8 cellular contexts compared by ENCODE assay signal in genomic region chr9:126722252-126722921, GRCh38.
DNase-seq lines count a peak whose midpoint lies in the region; ATAC-seq, FAIRE-seq and TF ChIP-seq lines count a peak whose summit lies in the region.

No MANE protein-coding gene starts in this region.

- H3K27me3 ChIP-seq in H1 (replicated peaks in 1 of 4; ENCODE audit: control insufficient read depth in 3 of 4, extremely low read depth in 1 of 4, insufficient read depth in 3 of 4, low read length in 3 of 4) = peaks cover 3 to 26% (median 20%) of the 10 kb centered on the region in 4 experiments
- H3K27me3 ChIP-seq in muscle layer of duodenum (ENCODE audit: low read depth, low read length) = peaks cover 4% of the 10 kb centered on the region

- peak overlapping the region; percentile 72; the same call in 1 of the 2 replicates for H2BK15ac ChIP-seq in H1 (ENCODE audit: low read length)

- H3K18ac ChIP-seq in H1 (ENCODE audit: extremely low read depth, low read length) = peak overlapping the region; percentile 87

- H3K9me3 ChIP-seq in H1 (ENCODE audit: insufficient read depth in 2 of 2, low read depth in 1 of 2, low read length in 1 of 2) (no peaks in the 10 kb centered on the region), muscle layer of duodenum (ENCODE audit: control insufficient read depth in 1 of 2, low read length in 2 of 2) (no peaks in the 10 kb centered on the region)

- H3K4me3 ChIP-seq in H1 (ENCODE audit: extremely low read depth in 1 of 4, insufficient read depth in 2 of 4, low read depth in 3 of 4, low read length in 4 of 4) = peak overlapping the region; percentile 49 to 92 (median 56)
- peak overlapping the region; percentile 21 to 76 for H3K4me3 ChIP-seq in muscle layer of duodenum (ENCODE audit: low read depth in 1 of 2, low read length in 2 of 2)

- peak overlapping the region; percentile 68 for H4K5ac ChIP-seq in H1 (ENCODE audit: insufficient read length, low read depth, low read length)

- peak overlapping the region; percentile 68; the same call in 1 of the 2 replicates for H4K8ac ChIP-seq in H1 (ENCODE audit: extremely low read depth, insufficient read depth, low read length)

- peaks cover 0 to 2% of the 10 kb centered on the region in 2 experiments for H4K20me1 ChIP-seq in H1 (replicated peaks in 1 of 2; ENCODE audit: control insufficient read depth in 1 of 2, insufficient read depth in 2 of 2, low read length in 2 of 2)

- H2AK5ac ChIP-seq in H1 (ENCODE audit: low read depth, low read length) = peak overlapping the region; percentile 97

- no peaks in the 10 kb centered on the region for H3K36me3 ChIP-seq in H1 (ENCODE audit: control insufficient read depth in 2 of 4, insufficient read depth in 4 of 4, low read length in 3 of 4)
- H3K36me3 ChIP-seq in muscle layer of duodenum (ENCODE audit: control insufficient read depth in 1 of 2, insufficient read depth in 2 of 2, low read length in 2 of 2) = no peaks in the 10 kb centered on the region

- peak; percentile 72 for ATAC-seq in HG02981 (IDR thresholded peaks at IDR 0.05; ENCODE audit: unreplicated experiment)

- peaks cover 13% of the 10 kb centered on the region; the same call in 1 of the 2 replicates for H3K23me2 ChIP-seq in H1 (ENCODE audit: low read depth, low read length)

- H3K56ac ChIP-seq in H1 (replicated peaks; ENCODE audit: insufficient read length, low read depth, low read length) = no peak overlapping the region

- no peak for FAIRE-seq in H1 (lab: Jason Lieb, UNC)

- TF ChIP-seq CTCF in H1 (IDR thresholded peaks at IDR 0.05; ENCODE audit: control extremely low read depth in 1 of 3, insufficient read depth in 1 of 3, low read depth in 1 of 3, low read length in 3 of 3) = no peak

- 5% methylated on average over 18 of the region's 45 CpGs; no CpG with 5 or more reads in 1 of the 2 experiments for WGBS in H1 (ENCODE audit: extremely low coverage in 1 of 2, insufficient coverage in 1 of 2, insufficient read length in 1 of 2, insufficient replicate concordance in 2 of 2, low coverage in 1 of 2, low lambda C conversion rate in 2 of 2, missing lambda C conversion rate in 1 of 2), 2 experiments

- H4K91ac ChIP-seq in H1 (replicated peaks; ENCODE audit: insufficient read length, low read length) = peak overlapping the region; percentile 89

- H3K79me1 ChIP-seq in H1 (ENCODE audit: low read depth, low read length) = no peaks in the 10 kb centered on the region

- H3K4me1 ChIP-seq in H1 (replicated peaks in 1 of 4; ENCODE audit: control insufficient read depth in 3 of 4, insufficient read depth in 4 of 4, low read length in 3 of 4) = peaks cover 7 to 15% (median 12%) of the 10 kb centered on the region in 4 experiments
- peaks cover 0 to 15% of the 10 kb centered on the region in 2 donors for H3K4me1 ChIP-seq in muscle layer of duodenum (ENCODE audit: control insufficient read depth in 1 of 2, insufficient read depth in 2 of 2, low read length in 2 of 2)

- no peak overlapping the region for H3K4ac ChIP-seq in H1 (replicated peaks; ENCODE audit: insufficient read length, low read depth, low read length)

- H2BK20ac ChIP-seq in H1 (ENCODE audit: low read length) = peak overlapping the region; percentile 40; the same call in 1 of the 2 replicates

- CTCF ChIA-PET in H1 (lab: Charles Lee; ENCODE audit: partially characterized antibody) = interaction anchor here (1.8 to 4.0 kb wide), 2 partner anchors 16 to 19 kb away, joined by 5 to 45 read pairs; no protein-coding TSS in a partner anchor

- DNase-seq in NCI-H524 (lab: John Stamatoyannopoulos, UW) = peak; percentile 54 to 85
- DNase-seq in NCI-H524 treated with DMSO at 0.1 percent for 48 hours (lab: John Stamatoyannopoulos, UW) = no peak
- peak; percentile 37 for DNase-seq in NCI-H748 treated with DMSO at 0.1 percent for 48 hours (lab: John Stamatoyannopoulos, UW)
- DNase-seq in activated CD8-positive, alpha-beta memory T cell treated with anti-CD3 and anti-CD28 coated beads for 24 hours = peak; percentile 97
- peak; percentile 57 to 93 for DNase-seq in H1 (ENCODE audit: low read depth in 1 of 2, low spot score in 2 of 2)
- peak; percentile 78 for DNase-seq in stimulated activated CD8-positive, alpha-beta memory T cell treated with anti-CD3 and anti-CD28 coated beads, Interleukin-7, amount 100 ng/mL, for 24 hours (ENCODE audit: low read depth)

- no peak for TF ChIP-seq EP300 in H1 (IDR thresholded peaks at IDR 0.05; ENCODE audit: borderline replicate concordance in 1 of 2, low read depth in 2 of 2, low read length in 2 of 2)

- H2AFZ ChIP-seq in H1 (ENCODE audit: low read length) = peak overlapping the region; percentile 79; the same call in 1 of the 2 replicates

- no peak for TF ChIP-seq POLR2A in H1 (IDR thresholded peaks at IDR 0.05; ENCODE audit: control extremely low read depth in 1 of 2, low read depth in 2 of 2, low read length in 2 of 2)

- H3K23ac ChIP-seq in H1 (ENCODE audit: insufficient read length) = no peak overlapping the region

- peak overlapping the region; percentile 50 to 79 for H3K4me2 ChIP-seq in H1 (ENCODE audit: insufficient read depth in 1 of 2, low read depth in 2 of 2, low read length in 2 of 2)

- H3K27ac ChIP-seq in H1 (ENCODE audit: low read depth, low read length) (no peak overlapping the region), muscle layer of duodenum (ENCODE audit: low read length) (no peak overlapping the region)

- POLR2A ChIA-PET in H1 (lab: Charles Lee; ENCODE audit: partially characterized antibody) = no interaction called here

- no peaks in the 10 kb centered on the region for H3K79me2 ChIP-seq in H1 (ENCODE audit: control insufficient read depth in 1 of 2, insufficient read depth in 2 of 2, low read length in 2 of 2)

- peak overlapping the region; percentile 97 for H2BK12ac ChIP-seq in H1 (ENCODE audit: low read depth, low read length)

- peak overlapping the region; percentile 66 for H2BK120ac ChIP-seq in H1 (replicated peaks; ENCODE audit: low read depth, low read length)

- no peak overlapping the region for H3K14ac ChIP-seq in H1 (ENCODE audit: insufficient read length)

- peak overlapping the region; percentile 90; the same call in 1 of the 2 replicates for H2BK5ac ChIP-seq in H1 (ENCODE audit: low read depth, low read length)

- no peak for TF ChIP-seq RAD21 in H1 (IDR thresholded peaks at IDR 0.05 in 1 of 2, conservative IDR thresholded peaks at IDR 0.05 in 1 of 2; ENCODE audit: low read depth in 2 of 2, low read length in 2 of 2)

- peak overlapping the region in 1 of 4 experiments; percentile 27; a peak in 1 of 7 replicates for H3K9ac ChIP-seq in H1 (replicated peaks in 1 of 4; ENCODE audit: extremely low read depth in 1 of 4, low read depth in 3 of 4, low read length in 3 of 4)

TF ChIP-seq in H1, 55 proteins besides CTCF, POLR2A, EP300 and RAD21:
- TF ChIP-seq HDAC2 (IDR thresholded peaks at IDR 0.05; ENCODE audit: borderline replicate concordance in 1 of 2, low read depth in 2 of 2, low read length in 2 of 2) (peak in 1 of 2 experiments; percentile 37; a peak in 1 of 4 replicates), KDM4A (IDR thresholded peaks at IDR 0.05; ENCODE audit: low read depth, low read length, severe bottlenecking) (peak; percentile 68), ASH2L (IDR thresholded peaks at IDR 0.05; ENCODE audit: low read length) (peak; percentile 43), GABPA (IDR thresholded peaks at IDR 0.05; ENCODE audit: borderline replicate concordance, insufficient read depth, low read length) (no peak), YY1 (IDR thresholded peaks at IDR 0.05; ENCODE audit: low read depth, low read length) (0 out of 2 replicates have a peak, but pooled peaks have one; percentile 51), TAF1 (IDR thresholded peaks at IDR 0.05; ENCODE audit: low read depth, low read length) (0 out of 2 replicates have a peak, but pooled peaks have one; percentile 7)
TF ChIP-seq in H1: peak in this region for 5.
